In the genomic region with DNA sequence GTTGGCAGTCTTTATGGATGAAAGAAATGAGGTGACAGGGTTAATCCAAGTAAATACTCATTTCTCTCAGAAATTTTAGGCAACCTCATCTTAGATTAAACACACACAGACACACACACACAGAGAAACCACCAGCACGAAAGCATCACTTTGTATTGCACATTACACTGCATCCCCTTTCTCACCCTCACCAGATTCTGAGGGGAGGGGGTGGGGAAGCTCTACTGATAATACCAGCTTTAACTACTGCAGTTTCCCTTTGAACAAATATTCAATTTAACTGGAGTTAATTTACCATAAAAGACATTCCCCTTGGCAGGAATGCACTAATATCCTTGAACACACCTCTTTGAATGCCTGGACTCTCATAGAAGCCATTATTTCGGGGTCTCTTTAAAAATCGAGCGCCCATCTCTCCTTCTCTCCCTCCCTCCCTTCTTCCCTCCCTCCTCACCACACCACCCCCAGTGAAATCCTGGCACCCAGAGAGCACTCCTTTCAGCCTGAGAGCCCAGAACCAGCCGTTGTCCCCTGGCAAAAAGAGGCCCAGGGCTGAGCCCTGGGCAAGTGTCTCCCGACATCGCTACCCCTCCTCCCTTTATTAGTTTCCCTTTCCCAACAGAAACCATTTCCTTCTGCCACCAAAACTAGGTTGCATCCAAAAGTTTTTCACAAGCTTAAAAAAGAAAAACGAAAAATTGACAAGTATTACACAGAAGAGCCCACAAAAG, we compare ENCODE assay signal across 8 cellular contexts. TPM values are rescaled to one million over a fixed set of nuclear protein-coding genes. Genes with fewer than 3 reads are reported as not detected.
DNase-seq lines count a peak whose midpoint lies in the region; ATAC-seq and TF ChIP-seq lines count a peak whose summit lies in the region.

No MANE protein-coding gene starts in this region.

- H3K9me3 ChIP-seq in mucosa of descending colon = no peaks in the 10 kb centered on the region

- TF ChIP-seq CTCF in choroid plexus epithelial cell (conservative IDR thresholded peaks at IDR 0.05; ENCODE audit: low read depth, low read length) = no peak
- no peak for TF ChIP-seq CTCF in mesothelial cell of epicardium (IDR thresholded peaks at IDR 0.05; ENCODE audit: unreplicated experiment)
- TF ChIP-seq CTCF in mucosa of descending colon (IDR thresholded peaks at IDR 0.05) = no peak

- ATAC-seq in mucosa of descending colon = no peak

- intact Hi-C loops in mucosa of descending colon (cut with DNase I, micrococcal nuclease) = no loop called here

- no peaks in the 10 kb centered on the region for H3K9me3 Mint-ChIP-seq in activated naive CD8-positive, alpha-beta T cell (ENCODE audit: low read depth)
- peaks cover 4% of the 10 kb centered on the region for H3K9me3 Mint-ChIP-seq in activated naive CD8-positive, alpha-beta T cell treated with anti-CD3 and anti-CD28 coated beads for 36 hours
- no peaks in the 10 kb centered on the region for H3K9me3 Mint-ChIP-seq in mesothelial cell of epicardium

- peaks cover 22% of the 10 kb centered on the region for H3K4me1 Mint-ChIP-seq in activated naive CD8-positive, alpha-beta T cell (ENCODE audit: low read depth)
- H3K4me1 Mint-ChIP-seq in activated naive CD8-positive, alpha-beta T cell treated with anti-CD3 and anti-CD28 coated beads for 36 hours = peaks cover 25% of the 10 kb centered on the region
- peaks cover 51% of the 10 kb centered on the region for H3K4me1 Mint-ChIP-seq in mesothelial cell of epicardium

- no peaks in the 10 kb centered on the region for H3K4me1 ChIP-seq in urinary bladder (ENCODE audit: insufficient read depth)
- peaks cover 24% of the 10 kb centered on the region for H3K4me1 ChIP-seq in mucosa of descending colon (ENCODE audit: low read depth)

- no peak overlapping the region for H3K27ac Mint-ChIP-seq in activated naive CD8-positive, alpha-beta T cell
- H3K27ac Mint-ChIP-seq in activated naive CD8-positive, alpha-beta T cell treated with anti-CD3 and anti-CD28 coated beads for 36 hours = no peak overlapping the region
- H3K27ac Mint-ChIP-seq in mesothelial cell of epicardium = peak overlapping the region; percentile 99

- peak overlapping the region; percentile 62 for H3K4me3 Mint-ChIP-seq in activated naive CD8-positive, alpha-beta T cell
- no peak overlapping the region for H3K4me3 Mint-ChIP-seq in activated naive CD8-positive, alpha-beta T cell treated with anti-CD3 and anti-CD28 coated beads for 36 hours
- H3K4me3 Mint-ChIP-seq in mesothelial cell of epicardium = peak overlapping the region; percentile 89

- H3K4me3 ChIP-seq in choroid plexus epithelial cell (ENCODE audit: low read depth, low read length) = peak overlapping the region; percentile 83
- H3K4me3 ChIP-seq in urinary bladder (ENCODE audit: low read depth, low read length) = peak overlapping the region; percentile 97
- no peak overlapping the region for H3K4me3 ChIP-seq in mucosa of descending colon

- peak overlapping the region; percentile 15 for H3K27ac ChIP-seq in urinary bladder (ENCODE audit: low read depth)

- no peaks in the 10 kb centered on the region for H3K36me3 Mint-ChIP-seq in activated naive CD8-positive, alpha-beta T cell
- no peaks in the 10 kb centered on the region for H3K36me3 Mint-ChIP-seq in activated naive CD8-positive, alpha-beta T cell treated with anti-CD3 and anti-CD28 coated beads for 36 hours
- H3K36me3 Mint-ChIP-seq in mesothelial cell of epicardium = no peaks in the 10 kb centered on the region

- DNase-seq in activated naive CD8-positive, alpha-beta T cell treated with anti-CD3 and anti-CD28 coated beads for 36 hours = no peak
- DNase-seq in choroid plexus epithelial cell (ENCODE audit: low read depth) (no peak), mesothelial cell of epicardium (ENCODE audit: low spot score in 2 of 2, unreplicated experiment in 2 of 2) (no peak), iPS-NIHi7 (ENCODE audit: extremely low spot score) (no peak), mucosa of descending colon (no peak)
- DNase-seq in stimulated activated naive CD4-positive, alpha-beta T cell treated with Interleukin-2 at 50 U/mL for 16 hours (lab: John Stamatoyannopoulos, UW) = no peak

- H3K27me3 Mint-ChIP-seq in activated naive CD8-positive, alpha-beta T cell = peaks cover 44% of the 10 kb centered on the region
- peaks cover 84% of the 10 kb centered on the region for H3K27me3 Mint-ChIP-seq in activated naive CD8-positive, alpha-beta T cell treated with anti-CD3 and anti-CD28 coated beads for 36 hours
- no peaks in the 10 kb centered on the region for H3K27me3 Mint-ChIP-seq in mesothelial cell of epicardium (ENCODE audit: low read depth)

- 26% methylated on average over 8 of the region's 8 CpGs for WGBS in urinary bladder

- no peaks in the 10 kb centered on the region for H3K36me3 ChIP-seq in urinary bladder (ENCODE audit: insufficient read depth)
- H3K36me3 ChIP-seq in mucosa of descending colon (ENCODE audit: low read depth) = no peaks in the 10 kb centered on the region

RNA-seq across cellular contexts. Expression of a gene that starts 2.8 kb away (rescaled TPM):
- total RNA-seq in activated naive CD8-positive, alpha-beta T cell treated with anti-CD3 and anti-CD28 coated beads for 36 hours = not detected
- 213 to 237 TPM (median 230 TPM) in 3 replicates for total RNA-seq in mesothelial cell of epicardium
- 217 TPM for total RNA-seq in urinary bladder
- 20.8 TPM for polyA plus RNA-seq in urinary bladder
- 10 to 100 TPM; 59.7 to 85.5 (median 62.6) TPM for total RNA-seq in mucosa of descending colon

Comparison
In these comparisons a context has a peak if more than half of its experiments do, and no peak if none do; other contexts are left out.
1. RNA of a gene that starts 2.8 kb away (total RNA-seq): 213 to 237 TPM in mesothelial cell of epicardium, 217 TPM in urinary bladder (single experiment) and 59.7 to 85.5 TPM in mucosa of descending colon; not detected in activated naive CD8-positive, alpha-beta T cell treated with anti-CD3 and anti-CD28 coated beads for 36 hours; every median in the first group is over 10 times any median in the second.